In genomic region chr1:1779691-1780597, GRCh38 we compare ENCODE assay signal across 1 cellular context.
TF ChIP-seq lines count a peak whose summit lies in the region.

No MANE protein-coding gene starts in this region.

TF ChIP-seq in HCT116, 20 proteins besides CTCF, POLR2A, EP300 and RAD21 (continued from another document):
- TF ChIP-seq ZBTB33 (IDR thresholded peaks at IDR 0.05; ENCODE audit: extremely low read depth, insufficient replicate concordance, low read length) (no peak), MAX (IDR thresholded peaks at IDR 0.05) (no peak), YY1 (IDR thresholded peaks at IDR 0.05; ENCODE audit: extremely low read depth, insufficient replicate concordance, low read depth, low read length) (no peak), POLR2AphosphoS5 (IDR thresholded peaks at IDR 0.05; ENCODE audit: low read depth, low read length) (no peak), EZH2 (IDR thresholded peaks at IDR 0.05) (no peak), EGR1 (IDR thresholded peaks at IDR 0.05; ENCODE audit: low read depth) (no peak)
